In the genomic region with DNA sequence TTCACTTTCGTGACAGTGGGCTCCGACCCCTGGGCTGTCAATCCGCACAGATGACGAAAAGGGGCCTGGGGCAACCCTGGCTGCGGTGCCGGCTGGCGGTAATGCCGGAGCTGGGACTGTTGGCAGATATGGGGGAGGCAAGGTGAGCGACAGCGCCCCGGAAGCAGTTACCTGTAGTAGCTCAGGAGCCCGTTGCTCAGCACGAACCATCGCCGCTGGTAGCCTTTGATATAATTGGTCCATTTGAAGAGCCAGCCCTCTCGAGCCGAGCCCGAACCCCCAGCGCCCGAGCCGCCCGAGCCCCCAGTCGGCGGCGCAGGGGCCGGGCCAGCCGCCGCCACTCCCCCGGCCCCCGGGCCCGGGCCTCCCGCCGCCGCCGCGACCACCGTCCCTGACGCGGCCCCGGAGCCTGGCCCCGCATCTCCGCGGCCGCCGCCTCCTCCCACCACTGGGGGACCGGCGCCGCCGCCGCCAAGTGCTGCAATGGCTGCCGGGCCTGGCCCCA, we compare ENCODE assay signal across 8 cellular contexts. TPM values are rescaled to one million over a fixed set of nuclear protein-coding genes. Genes with fewer than 3 reads are reported as not detected.
DNase-seq lines count a peak whose midpoint lies in the region; ATAC-seq, FAIRE-seq and TF ChIP-seq lines count a peak whose summit lies in the region.

No MANE protein-coding gene starts in this region.

- H3K4me3 ChIP-seq in A673 (ENCODE audit: low read depth, low read length, poor library complexity, severe bottlenecking) (peak overlapping the region; percentile 68), ascending aorta (peak overlapping the region; percentile 53 to 79), iPS-11a (ENCODE audit: low read depth, low read length) (peak overlapping the region; percentile 82), skeletal muscle tissue (ENCODE audit: low read length in 3 of 3) (peak overlapping the region; percentile 90 to 97 (median 92))

- no peaks in the 10 kb centered on the region for H3K27me3 Mint-ChIP-seq in T-cell

- H3K36me3 Mint-ChIP-seq in T-cell = peaks cover 9% of the 10 kb centered on the region

- intact Hi-C loops in A673 (cut with micrococcal nuclease; ENCODE audit: unreplicated experiment) = loop anchor here (5.0 kb wide), 1 partner anchor 63 kb away; no protein-coding TSS in a partner anchor
- intact Hi-C loops in ascending aorta (cut with DNase I) = loop anchor here (1.0 to 10.0 kb wide), 7 partner anchors 54 to 1547 kb away; a partner anchor contains a TSS

- H3K36me3 ChIP-seq in A673 (ENCODE audit: insufficient read depth, low read length, poor library complexity, severe bottlenecking) (peaks cover 4% of the 10 kb centered on the region), ascending aorta (peaks cover under 1 to 2% of the 10 kb centered on the region in 2 donors), skeletal muscle tissue (ENCODE audit: control insufficient read depth in 3 of 3, insufficient read depth in 3 of 3, low read length in 3 of 3) (peaks cover 0 to 3% (median 3%) of the 10 kb centered on the region in 3 donors)

- H3K9me3 Mint-ChIP-seq in T-cell = no peaks in the 10 kb centered on the region

- peak; percentile 20 for ATAC-seq in GM19351 (IDR thresholded peaks at IDR 0.05; ENCODE audit: unreplicated experiment)
- ATAC-seq in HG03521 (IDR thresholded peaks at IDR 0.05; ENCODE audit: unreplicated experiment) = peak; percentile 9
- ATAC-seq in T-cell (replicated peaks in 1 of 4) = peak; percentile 17 to 27 (median 25)

- H3K27ac ChIP-seq in A673 (ENCODE audit: low read depth, low read length, poor library complexity, severe bottlenecking) = peak overlapping the region; percentile 78
- H3K27ac ChIP-seq in ascending aorta = peak overlapping the region; percentile 92
- H3K27ac ChIP-seq in skeletal muscle tissue (ENCODE audit: low read depth, low read length) = peak overlapping the region; percentile 85

- FAIRE-seq in RCC 7860 (lab: Jason Lieb, UNC) = no peak

- no peaks in the 10 kb centered on the region for H3K27me3 ChIP-seq in A673 (replicated peaks; ENCODE audit: insufficient read depth, low read depth, low read length, poor library complexity)
- H3K27me3 ChIP-seq in ascending aorta = no peaks in the 10 kb centered on the region
- H3K27me3 ChIP-seq in skeletal muscle tissue (ENCODE audit: control insufficient read depth in 3 of 3, insufficient read depth in 3 of 3, low read length in 3 of 3) = no peaks in the 10 kb centered on the region

- POLR2A ChIA-PET in A673 (lab: Charles Lee; ENCODE audit: low non-redundant PET) (interaction anchor here (0.5 kb wide), 1 partner anchor 307 kb away, joined by 3 read pairs; no protein-coding TSS in a partner anchor), T-cell (lab: Charles Lee) (interaction anchor here (0.6 to 3.4 kb wide), 8 partner anchors 9 to 1038 kb away, joined by 3 to 45 read pairs (median 5); a partner anchor contains a TSS)

- no TSS peak for BruUV-seq in A673 (replicated peaks; lab: Mats Ljungman, UMichigan)

- TF ChIP-seq CTCF in A673 (conservative IDR thresholded peaks at IDR 0.05; ENCODE audit: low read depth, low read length) = no peak
- TF ChIP-seq CTCF in ascending aorta (IDR thresholded peaks at IDR 0.05) = peak in 1 of 3 experiments; percentile 15

- H3K4me1 ChIP-seq in A673 (ENCODE audit: insufficient read depth, low read length, poor library complexity, severe bottlenecking) = peaks cover 37% of the 10 kb centered on the region
- H3K4me1 ChIP-seq in ascending aorta = peaks cover 3 to 19% of the 10 kb centered on the region in 2 donors
- H3K4me1 ChIP-seq in skeletal muscle tissue (ENCODE audit: control insufficient read depth in 3 of 3, insufficient read depth in 3 of 3, low read length in 3 of 3) = peaks cover 28 to 36% (median 31%) of the 10 kb centered on the region in 3 donors

- H3K4me1 Mint-ChIP-seq in T-cell = peaks cover 46 to 49% (median 48%) of the 10 kb centered on the region in 3 donors

- H3K9me3 ChIP-seq in A673 (ENCODE audit: low read depth, low read length, poor library complexity, severe bottlenecking) (no peaks in the 10 kb centered on the region), ascending aorta (no peaks in the 10 kb centered on the region), skeletal muscle tissue (ENCODE audit: control insufficient read depth in 3 of 3, low read length in 3 of 3) (no peaks in the 10 kb centered on the region)

- peak overlapping the region; percentile 88 to 91 for H3K27ac Mint-ChIP-seq in T-cell

- peak; percentile 14 for DNase-seq in A673 (ENCODE audit: low spot score)
- peak; percentile 28 to 78 (median 68) for DNase-seq in T-cell
- DNase-seq in ascending aorta (ENCODE audit: low spot score in 2 of 2) = peak; percentile 10 to 75
- DNase-seq in RCC 7860 (ENCODE audit: low spot score) = no peak

- peak overlapping the region; percentile 89 to 98 (median 94) for H3K9ac ChIP-seq in skeletal muscle tissue (ENCODE audit: low read depth in 1 of 3, low read length in 3 of 3)

- CTCF ChIA-PET in A673 (lab: Charles Lee) (no interaction called here), T-cell (lab: Charles Lee) (interaction anchor here in 1 of 2 donors (0.5 to 3.2 kb wide), 6 partner anchors 54 to 1903 kb away, joined by 3 to 35 read pairs (median 4); a partner anchor contains a TSS)

- H3K4me3 Mint-ChIP-seq in T-cell = peak overlapping the region; percentile 89 to 96 (median 93)

RNA-seq across cellular contexts. Expression of a gene that starts 0.4 kb away (rescaled TPM):
- total RNA-seq in A673 (2021) (40.7 and 43.2 TPM in 2 replicates), T-cell (10 to 100 TPM; 44.0 to 59.0 (median 46.2) TPM), ascending aorta (16.7 TPM), skeletal muscle tissue (60.5 TPM)

RNA-seq across cellular contexts. Expression of a gene that starts 53.7 kb away (rescaled TPM):
- 65.2 and 78.9 TPM in 2 replicates for total RNA-seq in A673 (2021)
- 10 to 100 TPM; 37.0 to 49.7 (median 41.9) TPM for total RNA-seq in T-cell
- 6.8 TPM for total RNA-seq in ascending aorta
- 4.2 TPM for total RNA-seq in skeletal muscle tissue
